1 cellular context compared by ENCODE assay signal in the genomic region with DNA sequence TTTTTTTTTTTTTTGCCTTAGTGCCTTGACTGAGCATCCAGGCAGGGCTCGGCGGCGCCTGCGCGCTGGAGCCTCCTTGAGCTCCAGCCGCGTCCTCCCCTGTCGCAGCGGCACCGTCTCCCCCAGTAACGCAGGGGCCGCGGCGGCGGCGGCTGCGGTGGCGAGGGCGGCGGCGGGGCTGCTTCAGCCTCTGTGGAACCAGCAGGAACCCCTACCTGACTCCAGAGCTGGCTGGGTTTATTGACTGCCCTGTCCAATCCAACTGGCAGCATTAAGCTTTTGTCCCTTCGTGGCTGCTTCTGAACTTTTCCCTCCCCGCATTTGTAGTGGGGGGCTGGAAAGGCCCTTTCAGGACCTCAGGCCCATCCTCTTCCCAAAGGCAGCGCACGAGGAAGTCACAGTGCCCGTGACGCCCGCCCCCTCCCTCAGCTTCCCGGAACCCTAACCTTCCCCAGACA.
TF ChIP-seq lines count a peak whose summit lies in the region.

A gene with protein sequence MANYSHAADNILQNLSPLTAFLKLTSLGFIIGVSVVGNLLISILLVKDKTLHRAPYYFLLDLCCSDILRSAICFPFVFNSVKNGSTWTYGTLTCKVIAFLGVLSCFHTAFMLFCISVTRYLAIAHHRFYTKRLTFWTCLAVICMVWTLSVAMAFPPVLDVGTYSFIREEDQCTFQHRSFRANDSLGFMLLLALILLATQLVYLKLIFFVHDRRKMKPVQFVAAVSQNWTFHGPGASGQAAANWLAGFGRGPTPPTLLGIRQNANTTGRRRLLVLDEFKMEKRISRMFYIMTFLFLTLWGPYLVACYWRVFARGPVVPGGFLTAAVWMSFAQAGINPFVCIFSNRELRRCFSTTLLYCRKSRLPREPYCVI (minus strand): TSS at position 397 of the 458 bp plus-strand sequence. CDS start 2,106 bp downstream, outside the sequence.

TF ChIP-seq in K562, 482 proteins besides CTCF, POLR2A, EP300 and RAD21 (continued from another document and continues in another):
- TF ChIP-seq PBX2 (CRISPR knock-in tag; IDR thresholded peaks at IDR 0.05; ENCODE audit: low read depth) = no peak
- no peak for TF ChIP-seq PBX2 (tag; conservative IDR thresholded peaks at IDR 0.05; ENCODE audit: low read depth)
- TF ChIP-seq ZFP36 (IDR thresholded peaks at IDR 0.05; ENCODE audit: low read depth, low read length, partially characterized antibody) = no peak
- no peak for TF ChIP-seq CHAMP1 (IDR thresholded peaks at IDR 0.05)
- TF ChIP-seq, protein P1, sequence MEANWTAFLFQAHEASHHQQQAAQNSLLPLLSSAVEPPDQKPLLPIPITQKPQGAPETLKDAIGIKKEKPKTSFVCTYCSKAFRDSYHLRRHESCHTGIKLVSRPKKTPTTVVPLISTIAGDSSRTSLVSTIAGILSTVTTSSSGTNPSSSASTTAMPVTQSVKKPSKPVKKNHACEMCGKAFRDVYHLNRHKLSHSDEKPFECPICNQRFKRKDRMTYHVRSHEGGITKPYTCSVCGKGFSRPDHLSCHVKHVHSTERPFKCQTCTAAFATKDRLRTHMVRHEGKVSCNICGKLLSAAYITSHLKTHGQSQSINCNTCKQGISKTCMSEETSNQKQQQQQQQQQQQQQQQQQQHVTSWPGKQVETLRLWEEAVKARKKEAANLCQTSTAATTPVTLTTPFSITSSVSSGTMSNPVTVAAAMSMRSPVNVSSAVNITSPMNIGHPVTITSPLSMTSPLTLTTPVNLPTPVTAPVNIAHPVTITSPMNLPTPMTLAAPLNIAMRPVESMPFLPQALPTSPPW (CRISPR knock-in tag; IDR thresholded peaks at IDR 0.05) = peak; percentile 20
- TF ChIP-seq, protein P2, sequence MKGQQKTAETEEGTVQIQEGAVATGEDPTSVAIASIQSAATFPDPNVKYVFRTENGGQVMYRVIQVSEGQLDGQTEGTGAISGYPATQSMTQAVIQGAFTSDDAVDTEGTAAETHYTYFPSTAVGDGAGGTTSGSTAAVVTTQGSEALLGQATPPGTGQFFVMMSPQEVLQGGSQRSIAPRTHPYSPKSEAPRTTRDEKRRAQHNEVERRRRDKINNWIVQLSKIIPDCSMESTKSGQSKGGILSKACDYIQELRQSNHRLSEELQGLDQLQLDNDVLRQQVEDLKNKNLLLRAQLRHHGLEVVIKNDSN (CRISPR knock-in tag; IDR thresholded peaks at IDR 0.05) = no peak
- peak; percentile 36 for TF ChIP-seq MEIS2 (IDR thresholded peaks at IDR 0.05; ENCODE audit: partially characterized antibody)
- TF ChIP-seq NCOA4 (IDR thresholded peaks at IDR 0.05; ENCODE audit: partially characterized antibody) = no peak
- TF ChIP-seq TAF1 (IDR thresholded peaks at IDR 0.05; ENCODE audit: control insufficient read depth, extremely low read depth, insufficient read depth, low read length, severe bottlenecking) = no peak
- no peak for TF ChIP-seq HMGXB4 (CRISPR knock-in tag; IDR thresholded peaks at IDR 0.05)
- peak in 2 of 3 experiments; percentile 16 to 39 for TF ChIP-seq YY1 (IDR thresholded peaks at IDR 0.05; ENCODE audit: borderline replicate concordance in 1 of 3, control insufficient read depth in 1 of 3, extremely low read depth in 1 of 3, insufficient read depth in 3 of 3, insufficient read length in 1 of 3, insufficient replicate concordance in 2 of 3, low read depth in 1 of 3, low read length in 2 of 3)
- TF ChIP-seq RBM25 (IDR thresholded peaks at IDR 0.05; ENCODE audit: low read depth, low read length, severe bottlenecking) = no peak
- TF ChIP-seq FOXA3 (CRISPR knock-in tag; conservative IDR thresholded peaks at IDR 0.05 in 1 of 2, IDR thresholded peaks at IDR 0.05 in 1 of 2) = no peak
- TF ChIP-seq JUNB (CRISPR knock-in tag; conservative IDR thresholded peaks at IDR 0.05) = 0 out of 2 replicates have a peak, but pooled peaks have one; percentile 28
- no peak for TF ChIP-seq ESRRB (CRISPR knock-in tag; IDR thresholded peaks at IDR 0.05; ENCODE audit: borderline replicate concordance)
- TF ChIP-seq, protein P3, sequence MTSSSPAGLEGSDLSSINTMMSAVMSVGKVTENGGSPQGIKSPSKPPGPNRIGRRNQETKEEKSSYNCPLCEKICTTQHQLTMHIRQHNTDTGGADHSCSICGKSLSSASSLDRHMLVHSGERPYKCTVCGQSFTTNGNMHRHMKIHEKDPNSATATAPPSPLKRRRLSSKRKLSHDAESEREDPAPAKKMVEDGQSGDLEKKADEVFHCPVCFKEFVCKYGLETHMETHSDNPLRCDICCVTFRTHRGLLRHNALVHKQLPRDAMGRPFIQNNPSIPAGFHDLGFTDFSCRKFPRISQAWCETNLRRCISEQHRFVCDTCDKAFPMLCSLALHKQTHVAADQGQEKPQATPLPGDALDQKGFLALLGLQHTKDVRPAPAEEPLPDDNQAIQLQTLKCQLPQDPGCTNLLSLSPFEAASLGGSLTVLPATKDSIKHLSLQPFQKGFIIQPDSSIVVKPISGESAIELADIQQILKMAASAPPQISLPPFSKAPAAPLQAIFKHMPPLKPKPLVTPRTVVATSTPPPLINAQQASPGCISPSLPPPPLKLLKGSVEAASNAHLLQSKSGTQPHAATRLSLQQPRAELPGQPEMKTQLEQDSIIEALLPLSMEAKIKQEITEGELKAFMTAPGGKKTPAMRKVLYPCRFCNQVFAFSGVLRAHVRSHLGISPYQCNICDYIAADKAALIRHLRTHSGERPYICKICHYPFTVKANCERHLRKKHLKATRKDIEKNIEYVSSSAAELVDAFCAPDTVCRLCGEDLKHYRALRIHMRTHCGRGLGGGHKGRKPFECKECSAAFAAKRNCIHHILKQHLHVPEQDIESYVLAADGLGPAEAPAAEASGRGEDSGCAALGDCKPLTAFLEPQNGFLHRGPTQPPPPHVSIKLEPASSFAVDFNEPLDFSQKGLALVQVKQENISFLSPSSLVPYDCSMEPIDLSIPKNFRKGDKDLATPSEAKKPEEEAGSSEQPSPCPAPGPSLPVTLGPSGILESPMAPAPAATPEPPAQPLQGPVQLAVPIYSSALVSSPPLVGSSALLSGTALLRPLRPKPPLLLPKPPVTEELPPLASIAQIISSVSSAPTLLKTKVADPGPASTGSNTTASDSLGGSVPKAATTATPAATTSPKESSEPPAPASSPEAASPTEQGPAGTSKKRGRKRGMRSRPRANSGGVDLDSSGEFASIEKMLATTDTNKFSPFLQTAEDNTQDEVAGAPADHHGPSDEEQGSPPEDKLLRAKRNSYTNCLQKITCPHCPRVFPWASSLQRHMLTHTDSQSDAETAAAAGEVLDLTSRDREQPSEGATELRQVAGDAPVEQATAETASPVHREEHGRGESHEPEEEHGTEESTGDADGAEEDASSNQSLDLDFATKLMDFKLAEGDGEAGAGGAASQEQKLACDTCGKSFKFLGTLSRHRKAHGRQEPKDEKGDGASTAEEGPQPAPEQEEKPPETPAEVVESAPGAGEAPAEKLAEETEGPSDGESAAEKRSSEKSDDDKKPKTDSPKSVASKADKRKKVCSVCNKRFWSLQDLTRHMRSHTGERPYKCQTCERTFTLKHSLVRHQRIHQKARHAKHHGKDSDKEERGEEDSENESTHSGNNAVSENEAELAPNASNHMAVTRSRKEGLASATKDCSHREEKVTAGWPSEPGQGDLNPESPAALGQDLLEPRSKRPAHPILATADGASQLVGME (CRISPR knock-in tag; IDR thresholded peaks at IDR 0.05) = peak; percentile 72; the same call in 1 of the 2 replicates
- no peak for TF ChIP-seq OTX1 (CRISPR knock-in tag; IDR thresholded peaks at IDR 0.05)
- TF ChIP-seq SRF (CRISPR knock-in tag; IDR thresholded peaks at IDR 0.05) = no peak
- TF ChIP-seq ZNF609 (CRISPR knock-in tag; IDR thresholded peaks at IDR 0.05; ENCODE audit: borderline replicate concordance) = no peak
- TF ChIP-seq TBP (optimal IDR thresholded peaks at IDR 0.05; ENCODE audit: low read depth, low read length) = peak; percentile 37
- TF ChIP-seq ZBTB17 (CRISPR knock-in tag; IDR thresholded peaks at IDR 0.05) = no peak
- TF ChIP-seq ERF (CRISPR knock-in tag; IDR thresholded peaks at IDR 0.05) = peak; percentile 56; the same call in 1 of the 2 replicates
- no peak for TF ChIP-seq ZNF217 (CRISPR knock-in tag; IDR thresholded peaks at IDR 0.05)
- TF ChIP-seq CCNT2 (IDR thresholded peaks at IDR 0.05; ENCODE audit: borderline replicate concordance, extremely low read depth, insufficient read length, low read depth, low read length) = peak; percentile 5
- TF ChIP-seq C11orf30 (IDR thresholded peaks at IDR 0.05; ENCODE audit: low read depth) = no peak
- no peak for TF ChIP-seq ZNF444 (CRISPR knock-in tag; IDR thresholded peaks at IDR 0.05)
- TF ChIP-seq ATF7 (IDR thresholded peaks at IDR 0.05) = peak; percentile 30; the same call in 1 of the 2 replicates
- no peak for TF ChIP-seq MECOM (CRISPR knock-in tag; IDR thresholded peaks at IDR 0.05)
- no peak for TF ChIP-seq WHSC1 (IDR thresholded peaks at IDR 0.05; ENCODE audit: low read length)
- no peak for TF ChIP-seq CBX2 (IDR thresholded peaks at IDR 0.05; ENCODE audit: insufficient read depth, low read length, poor library complexity, severe bottlenecking)
- TF ChIP-seq NONO (IDR thresholded peaks at IDR 0.05; ENCODE audit: low read depth in 2 of 2, low read length in 1 of 2) = no peak
- TF ChIP-seq SUPT5H (IDR thresholded peaks at IDR 0.05) = peak; percentile 52; the same call in 1 of the 2 replicates
- no peak for TF ChIP-seq NFE2L1 (tag; IDR thresholded peaks at IDR 0.05; ENCODE audit: borderline replicate concordance, low read depth)
- TF ChIP-seq ZC3H4 (CRISPR knock-in tag; IDR thresholded peaks at IDR 0.05; ENCODE audit: borderline replicate concordance) = no peak
